ENCODE assay signal across 28 cellular contexts in the genomic region with DNA sequence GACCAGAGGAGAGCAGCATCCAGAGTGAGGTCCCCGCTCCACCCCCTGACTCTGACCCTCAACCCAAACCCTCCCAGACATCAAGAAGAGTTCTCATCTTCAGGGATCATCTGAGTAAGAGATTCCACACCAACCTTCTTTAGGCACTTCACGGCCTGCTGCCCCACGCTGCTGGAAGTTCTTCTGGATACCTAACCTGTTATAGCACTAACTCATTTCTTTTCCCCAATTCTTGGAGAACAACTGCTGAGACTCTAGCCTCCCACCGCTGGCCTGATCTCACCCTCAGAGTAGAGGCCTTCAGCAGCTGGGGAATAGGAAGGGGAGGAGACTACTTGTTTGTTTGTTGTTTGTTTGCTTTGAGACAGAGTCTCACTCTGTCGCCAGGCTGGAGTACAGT. TPM values are rescaled to one million over a fixed set of nuclear protein-coding genes. Genes with fewer than 3 reads are reported as not detected.
"Had no signal": no experiment of that assay in that cellular context is flagged by ENCODE, and none has a peak within 500 bp of the region (broad histone marks: within the 10 kb centered on the region; RNA-seq: fewer than 3 reads in every experiment).

No MANE protein-coding gene starts in this region.

- H3K4me1 Mint-ChIP-seq: activated naive CD4-positive, alpha-beta T cell treated with anti-CD3 and anti-CD28 coated beads, Interleukin-2, amount 50 U/mL, for 24 hours had no signal

- H3K36me3 Mint-ChIP-seq: activated naive CD4-positive, alpha-beta T cell treated with anti-CD3 and anti-CD28 coated beads, Interleukin-2, amount 50 U/mL, for 24 hours had no signal

- H3K27ac Mint-ChIP-seq: activated CD4-positive, alpha-beta T cell treated with anti-CD3 and anti-CD28 coated beads for 36 hours; activated CD8-positive, alpha-beta T cell treated with anti-CD3 and anti-CD28 coated beads for 36 hours; activated naive CD4-positive, alpha-beta T cell treated with anti-CD3 and anti-CD28 coated beads for 36 hours; activated naive CD4-positive, alpha-beta T cell treated with anti-CD3 and anti-CD28 coated beads, Interleukin-2, amount 50 U/mL, for 24 hours; activated T-helper 1 cell treated with anti-CD3 and anti-CD28 coated beads, Interleukin-12 subunit alpha, Interleukin-12 subunit beta, Interleukin-2, Interleukin-4 antibody, amounts not matched to agents 30 ng/mL and 10 ng/mL and 1 ng/mL, durations not matched to agents 14 hours and 24 hours and 36 hours had no signal

- DNase-seq: activated CD4-positive, alpha-beta T cell treated with anti-CD3 and anti-CD28 coated beads for 36 hours; activated CD4-positive, alpha-beta T cell treated with anti-CD3 and anti-CD28 coated beads, Interleukin-2, amount 50 U/mL, for 1 hour; activated CD4-positive, alpha-beta T cell treated with anti-CD3 and anti-CD28 coated beads, Interleukin-2, amount 50 U/mL, for 48 hours; activated CD4-positive, CD25-positive, alpha-beta regulatory T cell; activated CD4-positive, CD25-positive, alpha-beta regulatory T cell treated with anti-CD3 and anti-CD28 coated beads, Interleukin-2, amount 50 U/mL, for 72 hours; activated CD8-positive, alpha-beta memory T cell treated with anti-CD3 and anti-CD28 coated beads for 24 hours; activated CD8-positive, alpha-beta T cell treated with anti-CD3 and anti-CD28 coated beads for 36 hours; activated naive CD4-positive, alpha-beta T cell treated with anti-CD3 and anti-CD28 coated beads for 36 hours; activated T-cell treated with anti-CD3 and anti-CD28 coated beads, Interleukin-2, amount 50 U/mL, for 48 hours; amniotic stem cell; anterior cingulate cortex; brain microvascular endothelial cell; caudate nucleus; cortex of kidney; effector CD8-positive, alpha-beta T cell; esophagus squamous epithelium; foreskin melanocyte; heart right ventricle; T-helper 2 cell had no signal

- H3K9me3 Mint-ChIP-seq: activated CD8-positive, alpha-beta T cell treated with anti-CD3 and anti-CD28 coated beads for 36 hours; activated naive CD4-positive, alpha-beta T cell treated with anti-CD3 and anti-CD28 coated beads for 36 hours; activated naive CD4-positive, alpha-beta T cell treated with anti-CD3 and anti-CD28 coated beads, Interleukin-2, amount 50 U/mL, for 24 hours; activated T-helper 1 cell treated with anti-CD3 and anti-CD28 coated beads, Interleukin-12 subunit alpha, Interleukin-12 subunit beta, Interleukin-2, Interleukin-4 antibody, amounts not matched to agents 30 ng/mL and 10 ng/mL and 1 ng/mL, durations not matched to agents 14 hours and 24 hours and 36 hours had no signal

- H3K4me3 Mint-ChIP-seq: activated CD4-positive, alpha-beta T cell treated with anti-CD3 and anti-CD28 coated beads for 36 hours; activated CD8-positive, alpha-beta T cell treated with anti-CD3 and anti-CD28 coated beads for 36 hours; activated naive CD4-positive, alpha-beta T cell treated with anti-CD3 and anti-CD28 coated beads for 36 hours; activated naive CD4-positive, alpha-beta T cell treated with anti-CD3 and anti-CD28 coated beads, Interleukin-2, amount 50 U/mL, for 24 hours; activated T-helper 1 cell treated with anti-CD3 and anti-CD28 coated beads, Interleukin-12 subunit alpha, Interleukin-12 subunit beta, Interleukin-2, Interleukin-4 antibody, amounts not matched to agents 30 ng/mL and 10 ng/mL and 1 ng/mL, durations not matched to agents 14 hours and 24 hours and 36 hours had no signal

- ATAC-seq: activated CD4-positive, alpha-beta T cell treated with anti-CD3 and anti-CD28 coated beads for 36 hours; activated CD8-positive, alpha-beta T cell treated with anti-CD3 and anti-CD28 coated beads for 36 hours; gastroesophageal sphincter; heart right ventricle had no signal

- H3K27me3 Mint-ChIP-seq: activated CD4-positive, alpha-beta T cell treated with anti-CD3 and anti-CD28 coated beads for 36 hours; activated CD8-positive, alpha-beta T cell treated with anti-CD3 and anti-CD28 coated beads for 36 hours; activated naive CD4-positive, alpha-beta T cell treated with anti-CD3 and anti-CD28 coated beads, Interleukin-2, amount 50 U/mL, for 24 hours had no signal

RNA-seq across cellular contexts. Expression of gene TMPRSS13, which starts 7.3 kb away (rescaled TPM):
- total RNA-seq: chondrocyte, dermis microvascular lymphatic vessel endothelial cell, fibroblast of lung, fibroblast of villous mesenchyme had no signal

RNA-seq across cellular contexts. Expression of gene FXYD6, which starts 45.4 kb away (rescaled TPM):
- total RNA-seq: activated CD8-positive, alpha-beta T cell treated with anti-CD3 and anti-CD28 coated beads for 36 hours; activated naive CD4-positive, alpha-beta T cell treated with anti-CD3 and anti-CD28 coated beads for 36 hours; activated T-helper 1 cell treated with anti-CD3 and anti-CD28 coated beads, Interleukin-12 subunit alpha, Interleukin-12 subunit beta, Interleukin-2, Interleukin-4 antibody, amounts not matched to agents 30 ng/mL and 10 ng/mL and 1 ng/mL, durations not matched to agents 14 hours and 24 hours and 36 hours; bronchial epithelial cell; fibroblast of villous mesenchyme; T-helper 1 cell treated with Interleukin-12 subunit alpha and Interleukin-12 subunit beta and Interleukin-4 antibody, amounts not matched to agents 30 ng/mL and 1 ng/mL, for 36 hours had no signal
